Comparison of ENCODE assay signal across 11 cellular contexts in the genomic region with DNA sequence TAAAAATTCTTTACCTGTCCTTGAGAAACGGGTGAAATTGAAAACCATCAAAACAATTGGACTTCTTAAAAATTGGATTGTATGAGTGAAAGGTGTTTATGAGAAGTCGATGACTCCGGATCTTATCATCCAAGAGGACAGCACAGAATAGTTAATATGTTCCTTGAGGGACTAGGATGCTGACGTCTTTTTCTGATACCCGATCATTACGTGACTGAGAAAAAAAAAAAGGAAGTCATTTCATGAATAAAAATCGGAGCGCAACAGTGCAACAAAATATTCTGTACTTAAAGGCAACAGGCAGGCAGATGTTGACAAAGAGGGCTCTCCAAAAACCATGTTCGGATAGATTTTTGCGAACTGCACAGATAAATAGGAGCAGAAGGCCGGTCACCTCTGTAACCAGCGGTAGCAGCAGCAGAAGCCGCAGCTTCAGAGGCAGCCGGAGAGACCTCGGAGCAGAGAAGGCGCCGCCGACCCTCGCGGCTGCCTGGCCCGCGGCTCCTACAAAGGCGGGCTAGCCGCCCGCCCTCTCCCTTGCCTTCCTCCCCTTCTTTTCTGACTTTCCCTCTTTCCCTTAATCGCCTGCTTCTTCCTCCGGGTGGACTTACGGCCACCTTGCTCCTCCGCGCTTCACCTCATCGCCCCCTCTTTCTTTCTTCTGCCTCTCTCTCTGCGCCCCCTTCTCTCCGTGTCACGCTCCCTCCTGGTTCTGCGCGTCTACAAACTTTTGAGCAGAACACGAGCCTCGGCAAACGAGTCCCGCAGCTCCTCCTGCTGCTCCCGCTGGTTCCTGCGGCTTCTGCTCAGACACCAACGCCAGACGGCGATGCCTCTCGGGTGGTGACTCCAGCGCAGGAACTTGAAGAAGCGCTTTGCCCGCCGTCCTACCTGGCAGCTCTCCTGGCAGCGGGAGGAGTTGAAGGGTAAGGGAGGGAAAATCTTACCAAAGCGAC.
DNase-seq lines count a peak whose midpoint lies in the region; ATAC-seq and TF ChIP-seq lines count a peak whose summit lies in the region.
"Had no signal": no experiment of that assay in that cellular context is flagged by ENCODE, and none has a peak within 500 bp of the region (broad histone marks: within the 10 kb centered on the region; RNA-seq: fewer than 3 reads in every experiment).

A gene (plus strand): TSS at position 737 of the 956 bp plus-strand sequence. CDS start 516 bp downstream, outside the sequence.

- no peaks in the 10 kb centered on the region for H3K9me3 ChIP-seq in RWPE2 (ENCODE audit: severe bottlenecking)
- no peaks in the 10 kb centered on the region for H3K9me3 ChIP-seq in iPS DF 6.9 (ENCODE audit: control insufficient read depth, insufficient read depth, low read length)
- H3K9me3 ChIP-seq: suprapubic skin had no signal

- H3K36me3 ChIP-seq in RWPE2 (ENCODE audit: low read depth): no peaks in the 10 kb centered on the region
- H3K36me3 ChIP-seq in iPS DF 6.9 (ENCODE audit: control insufficient read depth, insufficient read depth, low read length): no peaks in the 10 kb centered on the region; the same call in 1 of the 2 replicates
- H3K36me3 ChIP-seq: suprapubic skin had no signal

- H3K27me3 ChIP-seq in RWPE2 (ENCODE audit: insufficient read depth, poor library complexity, severe bottlenecking) (peaks cover 81% of the 10 kb centered on the region), iPS DF 6.9 (ENCODE audit: control insufficient read depth, insufficient read depth, low read length) (peaks cover 64% of the 10 kb centered on the region)

- WGBS in iPS DF 6.9 (ENCODE audit: insufficient coverage, insufficient read length): no CpG with 5 or more reads among the region's 52 CpGs

- TF ChIP-seq CTCF in RWPE2 (IDR thresholded peaks at IDR 0.05; ENCODE audit: poor library complexity, severe bottlenecking): no peak

- H3K27ac ChIP-seq in RWPE2 (ENCODE audit: poor library complexity, severe bottlenecking) (no peak within 1 kb of the TSS), iPS DF 6.9 (ENCODE audit: low read length) (no peak within 1 kb of the TSS)
- H3K27ac ChIP-seq: suprapubic skin had no signal

- H3K4me3 ChIP-seq in RWPE2 (ENCODE audit: severe bottlenecking) (no peak within 1 kb of the TSS), iPS DF 6.9 (ENCODE audit: low read length) (peak within 1 kb of the TSS; percentile 18; the same call in 1 of the 2 replicates)
- H3K4me3 ChIP-seq: suprapubic skin had no signal

- ATAC-seq in RWPE2 (ENCODE audit: low read depth) (peak; percentile 26; the same call in 2 of the 3 replicates), HG03460 (IDR thresholded peaks at IDR 0.05; ENCODE audit: unreplicated experiment) (no peak), HG03442 (IDR thresholded peaks at IDR 0.05; ENCODE audit: unreplicated experiment) (no peak), GM21576 (IDR thresholded peaks at IDR 0.05; ENCODE audit: unreplicated experiment) (no peak)
- ATAC-seq: sciatic nerve had no signal

- peak; percentile 43 for DNase-seq in AG20443 (ENCODE audit: low spot score)
- DNase-seq in GM03348 (ENCODE audit: low spot score): peak; percentile 44
- no peak for DNase-seq in RWPE2 (ENCODE audit: low spot score)
- DNase-seq in iPS DF 6.9 (ENCODE audit: low read depth, low spot score): no peak
- DNase-seq in GM19238 (ENCODE audit: insufficient read length, low spot score): no peak
- DNase-seq: NCI-H1436 had no signal

- no peaks in the 10 kb centered on the region for H3K4me1 ChIP-seq in RWPE2 (ENCODE audit: insufficient read depth, poor library complexity, severe bottlenecking)
- H3K4me1 ChIP-seq in iPS DF 6.9 (ENCODE audit: control insufficient read depth, insufficient read depth, low read length): peaks cover 6% of the 10 kb centered on the region

Comparison
In these comparisons a context has a peak if more than half of its experiments do, and no peak if none do; other contexts are left out.
1. DNase-seq: peak in AG20443 (single experiment) and GM03348 (single experiment); none in RWPE2 (single experiment), iPS DF 6.9 (single experiment) and GM19238 (single experiment).